8 cellular contexts compared by ENCODE assay signal in genomic region chr2:101038455-101039255, GRCh38. TPM values are rescaled to one million over a fixed set of nuclear protein-coding genes. Genes with fewer than 3 reads are reported as not detected.
DNase-seq lines count a peak whose midpoint lies in the region; ATAC-seq, FAIRE-seq and TF ChIP-seq lines count a peak whose summit lies in the region.

No MANE protein-coding gene starts in this region.

- intact Hi-C loops in transverse colon (cut with DNase I; ENCODE audit: low total_unique reads) = no loop called here

- TF ChIP-seq EP300 in A549 (IDR thresholded peaks at IDR 0.05) (no peak), transverse colon (IDR thresholded peaks at IDR 0.05; ENCODE audit: low read depth) (no peak)

- TF ChIP-seq CTCF in A549 (IDR thresholded peaks at IDR 0.05) (peak; percentile 46; the same call in 2 of the 3 replicates), GM12872 (IDR thresholded peaks at IDR 0.05; ENCODE audit: insufficient read depth, low read depth, low read length) (peak; percentile 72), RWPE2 (IDR thresholded peaks at IDR 0.05; ENCODE audit: poor library complexity, severe bottlenecking) (peak; percentile 50), foreskin keratinocyte (conservative IDR thresholded peaks at IDR 0.05) (peak; percentile 77), transverse colon (IDR thresholded peaks at IDR 0.05) (peak; percentile 32 to 69 (median 49))

- ATAC-seq in A549 (peak; percentile 52 to 63; a peak in 5 of 6 replicates), RWPE2 (ENCODE audit: low read depth) (no peak), foreskin keratinocyte (peak; percentile 59)

- H3K4me3 ChIP-seq in A549 = no peak overlapping the region
- H3K4me3 ChIP-seq in RWPE2 (ENCODE audit: severe bottlenecking) = no peak overlapping the region
- no peak overlapping the region for H3K4me3 ChIP-seq in transverse colon

- no peaks in the 10 kb centered on the region for H3K9me3 ChIP-seq in A549
- no peaks in the 10 kb centered on the region for H3K9me3 ChIP-seq in RWPE2 (ENCODE audit: severe bottlenecking)
- H3K9me3 ChIP-seq in transverse colon = no peaks in the 10 kb centered on the region

- DNase-seq in A549 (ENCODE audit: low read depth in 1 of 2, low spot score in 1 of 2) (peak in 1 of 2 experiments; percentile 59), RWPE2 (ENCODE audit: low spot score) (no peak), foreskin keratinocyte (peak in 1 of 2 donors; percentile 17), transverse colon (peak; percentile 7), NCI-H446 treated with DMSO at 0.1 percent for 48 hours (lab: John Stamatoyannopoulos, UW) (no peak), NCI-H226 (no peak), globus pallidus (ENCODE audit: low spot score) (no peak)

- peak; percentile 43 to 61; a peak in 4 of 5 replicates for TF ChIP-seq RAD21 in A549 (conservative IDR thresholded peaks at IDR 0.05 in 1 of 2, IDR thresholded peaks at IDR 0.05 in 1 of 2)

- no peak overlapping the region for H3K4me2 ChIP-seq in A549

- FAIRE-seq in A549 (lab: Jason Lieb, UNC) = no peak

- WGBS in A549 (ENCODE audit: missing lambda C conversion rate) = 94% methylated on average over 21 of the region's 21 CpGs
- 60 to 92% methylated on average over 2 to 21 of the region's 21 CpGs for WGBS in transverse colon (ENCODE audit: low coverage in 1 of 2), 2 donors

- TF ChIP-seq POLR2A in A549 (IDR thresholded peaks at IDR 0.05; ENCODE audit: low read length) = no peak
- no peak for TF ChIP-seq POLR2A in transverse colon (IDR thresholded peaks at IDR 0.05)

- H3K4me1 ChIP-seq in A549 = peaks cover 27% of the 10 kb centered on the region; the same call in 2 of the 3 replicates
- no peaks in the 10 kb centered on the region for H3K4me1 ChIP-seq in RWPE2 (ENCODE audit: insufficient read depth, poor library complexity, severe bottlenecking)
- no peaks in the 10 kb centered on the region for H3K4me1 ChIP-seq in foreskin keratinocyte
- H3K4me1 ChIP-seq in transverse colon = no peaks in the 10 kb centered on the region

- POLR2A ChIA-PET in A549 (lab: Yijun Ruan, JAX) = no interaction called here

- H3K27me3 ChIP-seq in RWPE2 (ENCODE audit: insufficient read depth, poor library complexity, severe bottlenecking) = no peaks in the 10 kb centered on the region
- no peaks in the 10 kb centered on the region for H3K27me3 ChIP-seq in foreskin keratinocyte
- H3K27me3 ChIP-seq in transverse colon = no peaks in the 10 kb centered on the region

- H3K36me3 ChIP-seq in RWPE2 (ENCODE audit: low read depth) (peaks cover 72% of the 10 kb centered on the region), transverse colon (no peaks in the 10 kb centered on the region)

- CTCF ChIA-PET in A549 (lab: Yijun Ruan, JAX) = interaction anchor here (0.7 to 5.2 kb wide), 11 partner anchors 9 to 443 kb away, joined by 3 to 107 read pairs (median 3); partner anchors contain the start of gene TBC1D8

- H3K27ac ChIP-seq in A549 (peak overlapping the region; percentile 58 to 80), RWPE2 (ENCODE audit: poor library complexity, severe bottlenecking) (no peak overlapping the region), foreskin keratinocyte (no peak overlapping the region), transverse colon (no peak overlapping the region)

- in situ Hi-C loops in transverse colon (cut with MboI; ENCODE audit: low pct_ligation_motif_present in 1 of 4, low pct_unique_long_range_greater_than_20kb in 1 of 4, low sequenced_read_pairs in 3 of 4) = no loop called here

TF ChIP-seq in A549, 52 proteins besides CTCF, POLR2A, EP300 and RAD21:
- TF ChIP-seq MAX (IDR thresholded peaks at IDR 0.05) (0 out of 2 replicates have a peak, but pooled peaks have one; percentile 27), KDM5A (IDR thresholded peaks at IDR 0.05) (no peak), SMC3 (IDR thresholded peaks at IDR 0.05) (peak; percentile 57), CEBPB (IDR thresholded peaks at IDR 0.05) (peak; percentile 52 to 89; a peak in 3 of 4 replicates)

RNA-seq across cellular contexts. Expression of gene RPL31, which starts 36.6 kb away (rescaled TPM):
- polyA plus RNA-seq in A549 (2011; rRNA removed) (2,064 and 3,103 TPM in 2 replicates), A549 (2017; fragmentation: RNase III; extraction: RNeasy Plus Mini Kit Qiagen cat#74134 plus additional on column Dnase treatment) (1,803 to 1,931 TPM (median 1,812 TPM) in 3 replicates), foreskin keratinocyte (3,345 and 3,370 TPM in 2 replicates)
- 1,918 and 2,613 TPM in 2 replicates for polyA plus RNA-seq in A549 (2012; cell fraction: cytosol; rRNA removed)
- polyA plus RNA-seq in A549 (2012; cell fraction: nucleus; rRNA removed) = 404 and 505 TPM in 2 replicates
- 256 and 361 TPM in 2 replicates for polyA minus RNA-seq in A549 (2011; rRNA and poly(A)+ RNA removed)
- total RNA-seq in foreskin keratinocyte (1,987 and 1,990 TPM in 2 replicates), transverse colon (1,000 to 10,000 TPM in 2 of 4 donors, 100 to 1,000 TPM in 2; 258 to 1,056 (median 762) TPM)

Comparison
In these comparisons a context has a peak if more than half of its experiments do, and no peak if none do; other contexts are left out.
1. H3K27ac ChIP-seq: peak in A549 (2 of 2); none in RWPE2 (single experiment), foreskin keratinocyte (single experiment) and transverse colon (0 of 4).
2. Peak in every context shown above with its lines, with median percentiles within 50 percentile points of each other: CTCF ChIP-seq.